8 cellular contexts compared by ENCODE assay signal in the genomic region with DNA sequence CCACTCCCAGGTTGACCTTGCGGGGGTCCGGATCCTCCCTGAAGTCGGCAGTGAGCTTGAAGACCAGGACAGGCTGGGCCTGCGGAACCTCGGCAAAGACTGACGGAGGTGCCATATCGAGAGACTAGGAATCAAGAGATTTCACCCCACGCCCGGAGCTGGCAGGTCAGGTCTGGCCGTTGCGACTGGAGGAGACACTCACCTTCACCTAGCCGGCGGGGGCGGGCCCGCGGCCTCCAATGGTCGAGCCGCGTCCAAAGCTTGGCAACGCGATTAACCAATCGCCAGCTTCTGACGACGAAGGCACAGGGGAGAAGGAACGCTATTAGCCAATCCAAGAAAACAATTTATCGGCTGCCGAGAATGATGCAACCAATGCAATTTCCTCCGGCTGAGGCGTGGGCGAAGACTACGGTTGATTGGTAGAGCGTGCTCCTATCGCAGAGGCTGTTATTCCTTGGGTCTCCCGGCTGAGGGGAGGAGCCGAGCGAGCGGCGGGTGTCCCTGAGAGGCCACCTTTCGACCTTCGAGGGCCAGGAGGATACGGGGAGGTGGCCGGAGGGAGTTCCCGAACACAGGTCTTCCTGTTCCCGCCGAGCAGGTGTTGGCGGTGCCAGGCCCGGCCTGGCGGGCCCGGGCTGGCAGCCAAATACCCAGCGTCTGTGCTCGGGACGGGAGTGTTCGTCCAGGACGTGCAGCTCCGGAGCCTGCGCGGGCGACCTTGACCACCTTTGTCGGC. TPM values are rescaled to one million over a fixed set of nuclear protein-coding genes. Genes with fewer than 3 reads are reported as not detected.
A peak's percentile ranks its signal among the peaks of the same experiment; 100 is the strongest.
DNase-seq lines count a peak whose midpoint lies in the region; ATAC-seq and TF ChIP-seq lines count a peak whose summit lies in the region.

A gene (minus strand): TSS at position 174 of the 739 bp plus-strand sequence. CDS start 59 bp downstream, at position 115.

- peaks cover 15% of the 10 kb centered on the region for H3K36me3 ChIP-seq in RWPE2 (ENCODE audit: low read depth)
- H3K36me3 ChIP-seq in fibroblast of lung (ENCODE audit: control insufficient read depth, insufficient read depth, low read length): no peaks in the 10 kb centered on the region
- H3K36me3 ChIP-seq in naive thymus-derived CD4-positive, alpha-beta T cell (ENCODE audit: control insufficient read depth in 2 of 3, insufficient read depth in 3 of 3, low read length in 3 of 3): peaks cover 0 to 7% (median 0%) of the 10 kb centered on the region in 3 experiments

- POLR2A ChIA-PET in naive thymus-derived CD4-positive, alpha-beta T cell (lab: Charles Lee): interaction anchor here (0.9 to 1.5 kb wide), 4 partner anchors 10 to 302 kb away, joined by 3 to 10 read pairs (median 4); a partner anchor contains a TSS

- peak within 1 kb of the TSS; percentile 88 for H3K9ac ChIP-seq in fibroblast of lung (ENCODE audit: insufficient read depth, low read length)

- CTCF ChIA-PET in naive thymus-derived CD4-positive, alpha-beta T cell (lab: Charles Lee): interaction anchor here (0.8 kb wide), 1 partner anchor 280 kb away, joined by 3 read pairs; no protein-coding TSS in a partner anchor

- H3K4me2 ChIP-seq in fibroblast of lung (ENCODE audit: extremely low read depth, insufficient read depth, low read length): peak within 1 kb of the TSS; percentile 93

- H3K36me3 Mint-ChIP-seq in activated T-helper 2 cell treated with anti-CD3 and anti-CD28 coated beads, Interferon-gamma antibody, Interleukin-2, Interleukin-4, amounts not matched to agents 10 μg/mL and 5 μg/mL and 100 μg/mL, durations not matched to agents 14 hours and 24 hours and 36 hours (ENCODE audit: low read depth): no peaks in the 10 kb centered on the region
- H3K36me3 Mint-ChIP-seq in naive thymus-derived CD4-positive, alpha-beta T cell: peaks cover 0 to 7% (median 0%) of the 10 kb centered on the region in 5 donors
- peaks cover 8 to 11% of the 10 kb centered on the region in 2 donors for H3K36me3 Mint-ChIP-seq in stimulated activated naive B cell treated with anti-CD40 and anti-IgM and Interleukin-4, amounts not matched to agents 10 μg/mL and 1 μg/mL and 100 μg/mL, for 72 hours

- H3K27me3 ChIP-seq in RWPE2 (ENCODE audit: insufficient read depth, poor library complexity, severe bottlenecking) (no peaks in the 10 kb centered on the region), fibroblast of lung (ENCODE audit: control insufficient read depth, insufficient read depth, low read length) (no peaks in the 10 kb centered on the region)
- no peaks in the 10 kb centered on the region for H3K27me3 ChIP-seq in naive thymus-derived CD4-positive, alpha-beta T cell (ENCODE audit: control insufficient read depth in 2 of 2, insufficient read depth in 2 of 2, low read length in 2 of 2)

- H3K9me3 Mint-ChIP-seq in activated T-helper 2 cell treated with anti-CD3 and anti-CD28 coated beads, Interferon-gamma antibody, Interleukin-2, Interleukin-4, amounts not matched to agents 10 μg/mL and 5 μg/mL and 100 μg/mL, durations not matched to agents 14 hours and 24 hours and 36 hours: no peaks in the 10 kb centered on the region
- peaks cover 0 to 5% (median 0%) of the 10 kb centered on the region in 11 donors for H3K9me3 Mint-ChIP-seq in naive thymus-derived CD4-positive, alpha-beta T cell
- H3K9me3 Mint-ChIP-seq in stimulated activated naive B cell treated with anti-CD40 and anti-IgM and Interleukin-4, amounts not matched to agents 10 μg/mL and 1 μg/mL and 100 μg/mL, for 72 hours: no peaks in the 10 kb centered on the region

- H2AFZ ChIP-seq in fibroblast of lung (ENCODE audit: low read length): peak within 1 kb of the TSS; percentile 98

- H4K20me1 ChIP-seq in fibroblast of lung (ENCODE audit: control insufficient read depth, extremely low read depth, insufficient read depth, low read length): no peaks in the 10 kb centered on the region

- no peak for TF ChIP-seq CTCF in RWPE2 (IDR thresholded peaks at IDR 0.05; ENCODE audit: poor library complexity, severe bottlenecking)
- no peak for TF ChIP-seq CTCF in fibroblast of lung (conservative IDR thresholded peaks at IDR 0.05 in 1 of 2, IDR thresholded peaks at IDR 0.05 in 1 of 2; ENCODE audit: low read depth in 1 of 2, low read length in 2 of 2)

- peaks cover 25% of the 10 kb centered on the region for H3K4me1 Mint-ChIP-seq in activated T-helper 2 cell treated with anti-CD3 and anti-CD28 coated beads, Interferon-gamma antibody, Interleukin-2, Interleukin-4, amounts not matched to agents 10 μg/mL and 5 μg/mL and 100 μg/mL, durations not matched to agents 14 hours and 24 hours and 36 hours (ENCODE audit: low read depth)
- peaks cover 19 to 53% (median 44%) of the 10 kb centered on the region in 7 donors for H3K4me1 Mint-ChIP-seq in naive thymus-derived CD4-positive, alpha-beta T cell
- H3K4me1 Mint-ChIP-seq in stimulated activated naive B cell treated with anti-CD40 and anti-IgM and Interleukin-4, amounts not matched to agents 10 μg/mL and 1 μg/mL and 100 μg/mL, for 72 hours: peaks cover 16 to 35% of the 10 kb centered on the region in 2 donors

- DNase-seq in EH (ENCODE audit: low read depth) (peak; percentile 99), H4 (ENCODE audit: low spot score) (peak; percentile 99), LoVo (ENCODE audit: low spot score) (peak; percentile 99), RWPE2 (ENCODE audit: low spot score) (peak; percentile 96), fibroblast of lung (ENCODE audit: low read depth in 2 of 2) (peak; percentile 99)
- peak; percentile 94 for DNase-seq in activated T-helper 2 cell treated with anti-CD3 and anti-CD28 coated beads, Interferon-gamma antibody, Interleukin-2, Interleukin-4, amounts not matched to agents 10 μg/mL and 5 μg/mL and 100 μg/mL, durations not matched to agents 14 hours and 24 hours and 36 hours (ENCODE audit: low spot score)
- peak; percentile 72 to 95 (median 94) for DNase-seq in naive thymus-derived CD4-positive, alpha-beta T cell
- peak; percentile 95 for DNase-seq in stimulated activated naive B cell treated with anti-CD40 and anti-IgM and Interleukin-4, amounts not matched to agents 10 μg/mL and 1 μg/mL and 100 μg/mL, for 72 hours

- H3K4me3 Mint-ChIP-seq in activated T-helper 2 cell treated with anti-CD3 and anti-CD28 coated beads, Interferon-gamma antibody, Interleukin-2, Interleukin-4, amounts not matched to agents 10 μg/mL and 5 μg/mL and 100 μg/mL, durations not matched to agents 14 hours and 24 hours and 36 hours (ENCODE audit: low read depth): peak within 1 kb of the TSS; percentile 100
- H3K4me3 Mint-ChIP-seq in naive thymus-derived CD4-positive, alpha-beta T cell: peak within 1 kb of the TSS; percentile 94 to 100 (median 98)
- peak within 1 kb of the TSS; percentile 96 to 99 for H3K4me3 Mint-ChIP-seq in stimulated activated naive B cell treated with anti-CD40 and anti-IgM and Interleukin-4, amounts not matched to agents 10 μg/mL and 1 μg/mL and 100 μg/mL, for 72 hours

- H3K27ac ChIP-seq in RWPE2 (ENCODE audit: poor library complexity, severe bottlenecking) (peak within 1 kb of the TSS; percentile 82), fibroblast of lung (ENCODE audit: insufficient read depth, low read length) (peak within 1 kb of the TSS; percentile 87)
- H3K27ac ChIP-seq in naive thymus-derived CD4-positive, alpha-beta T cell (ENCODE audit: low read depth, low read length): peak within 1 kb of the TSS; percentile 90

- intact Hi-C loops in activated T-helper 2 cell treated with anti-CD3 and anti-CD28 coated beads, Interferon-gamma antibody, Interleukin-2, Interleukin-4, amounts not matched to agents 10 μg/mL and 5 μg/mL and 100 μg/mL, durations not matched to agents 14 hours and 24 hours and 36 hours (cut with micrococcal nuclease): loop anchor here (1.0 to 10.0 kb wide), 6 partner anchors 124 to 1632 kb away; a partner anchor contains a TSS
- intact Hi-C loops in naive thymus-derived CD4-positive, alpha-beta T cell (cut with micrococcal nuclease): loop anchor here (1.0 to 10.0 kb wide), 11 partner anchors 38 to 1296 kb away; a partner anchor contains a TSS

- peak within 1 kb of the TSS; percentile 86 for H3K4me3 ChIP-seq in RWPE2 (ENCODE audit: severe bottlenecking)
- H3K4me3 ChIP-seq in fibroblast of lung (replicated peaks in 1 of 4; ENCODE audit: control extremely low read depth in 1 of 4, insufficient read depth in 1 of 4, low read depth in 3 of 4, low read length in 4 of 4): peak within 1 kb of the TSS; percentile 92 to 100 (median 98)
- H3K4me3 ChIP-seq in naive thymus-derived CD4-positive, alpha-beta T cell (ENCODE audit: low read length): peak within 1 kb of the TSS; percentile 81

- H3K27me3 Mint-ChIP-seq in activated T-helper 2 cell treated with anti-CD3 and anti-CD28 coated beads, Interferon-gamma antibody, Interleukin-2, Interleukin-4, amounts not matched to agents 10 μg/mL and 5 μg/mL and 100 μg/mL, durations not matched to agents 14 hours and 24 hours and 36 hours (ENCODE audit: low read depth): no peaks in the 10 kb centered on the region
- no peaks in the 10 kb centered on the region for H3K27me3 Mint-ChIP-seq in naive thymus-derived CD4-positive, alpha-beta T cell
- no peaks in the 10 kb centered on the region for H3K27me3 Mint-ChIP-seq in stimulated activated naive B cell treated with anti-CD40 and anti-IgM and Interleukin-4, amounts not matched to agents 10 μg/mL and 1 μg/mL and 100 μg/mL, for 72 hours

- H3K27ac Mint-ChIP-seq in activated T-helper 2 cell treated with anti-CD3 and anti-CD28 coated beads, Interferon-gamma antibody, Interleukin-2, Interleukin-4, amounts not matched to agents 10 μg/mL and 5 μg/mL and 100 μg/mL, durations not matched to agents 14 hours and 24 hours and 36 hours: peak within 1 kb of the TSS; percentile 94
- H3K27ac Mint-ChIP-seq in naive thymus-derived CD4-positive, alpha-beta T cell: peak within 1 kb of the TSS; percentile 88 to 97 (median 94)
- H3K27ac Mint-ChIP-seq in stimulated activated naive B cell treated with anti-CD40 and anti-IgM and Interleukin-4, amounts not matched to agents 10 μg/mL and 1 μg/mL and 100 μg/mL, for 72 hours: peak within 1 kb of the TSS; percentile 98

- no peaks in the 10 kb centered on the region for H3K9me3 ChIP-seq in RWPE2 (ENCODE audit: severe bottlenecking)
- H3K9me3 ChIP-seq in fibroblast of lung (ENCODE audit: control insufficient read depth, insufficient read depth, low read depth, low read length): no peaks in the 10 kb centered on the region
- H3K9me3 ChIP-seq in naive thymus-derived CD4-positive, alpha-beta T cell (ENCODE audit: control insufficient read depth in 2 of 3, low read length in 3 of 3): no peaks in the 10 kb centered on the region

- peak; percentile 93 for ATAC-seq in RWPE2 (ENCODE audit: low read depth)
- peak; percentile 97 for ATAC-seq in naive thymus-derived CD4-positive, alpha-beta T cell
- ATAC-seq in stimulated activated naive B cell treated with anti-CD40 and anti-IgM and Interleukin-4, amounts not matched to agents 10 μg/mL and 1 μg/mL and 100 μg/mL, for 72 hours (replicated peaks): peak; percentile 92 to 95

- peaks cover 11% of the 10 kb centered on the region for H3K79me2 ChIP-seq in fibroblast of lung (ENCODE audit: control insufficient read depth, insufficient read depth, low read length)

- H3K4me1 ChIP-seq in RWPE2 (ENCODE audit: insufficient read depth, poor library complexity, severe bottlenecking) (peaks cover 5% of the 10 kb centered on the region), fibroblast of lung (ENCODE audit: control insufficient read depth, extremely low read depth, insufficient read depth, low read length) (no peaks in the 10 kb centered on the region)
- H3K4me1 ChIP-seq in naive thymus-derived CD4-positive, alpha-beta T cell (ENCODE audit: control insufficient read depth in 2 of 2, insufficient read depth in 2 of 2, low read length in 2 of 2): peaks cover 5 to 9% of the 10 kb centered on the region in 2 donors

RNA-seq across cellular contexts. Expression of the gene that starts here (rescaled TPM):
- total RNA-seq in H4 (2014; rRNA removed; shearing (Covaris generic)): 50.7 and 58.8 TPM in 2 replicates
- 30.1 and 35.1 TPM in 2 replicates for total RNA-seq in activated T-helper 2 cell treated with anti-CD3 and anti-CD28 coated beads, Interferon-gamma antibody, Interleukin-2, Interleukin-4, amounts not matched to agents 10 μg/mL and 5 μg/mL and 100 μg/mL, durations not matched to agents 14 hours and 24 hours and 36 hours
- total RNA-seq in fibroblast of lung: 31.8 and 52.2 TPM in 2 replicates
- 20.8 and 30.2 TPM in 2 replicates for polyA plus RNA-seq in fibroblast of lung
- polyA plus RNA-seq in fibroblast of lung (2012): 20.0 and 28.4 TPM in 2 replicates
- polyA minus RNA-seq in fibroblast of lung (ENCODE audit: low replicate concordance): 11.5 and 12.5 TPM in 2 replicates
- 10 to 100 TPM in 3 of 5 experiments, 1 to 10 TPM in 2; 8.0 to 22.2 (median 10.2) TPM for total RNA-seq in naive thymus-derived CD4-positive, alpha-beta T cell
- 10 to 100 TPM; 14.4 to 18.8 TPM for polyA plus RNA-seq in naive thymus-derived CD4-positive, alpha-beta T cell

Comparison
In these comparisons a context has a peak if more than half of its experiments do, and no peak if none do; other contexts are left out.
1. Peak in every context shown above with its lines: DNase-seq, ATAC-seq, H3K4me3 ChIP-seq and H3K27ac ChIP-seq.